34 cellular contexts compared by ENCODE assay signal in genomic region chr20:47110819-47111218, GRCh38.
DNase-seq lines count a peak whose midpoint lies in the region; ATAC-seq, FAIRE-seq and TF ChIP-seq lines count a peak whose summit lies in the region.
"Had no signal": no experiment of that assay in that cellular context is flagged by ENCODE, and none has a peak within 500 bp of the region (broad histone marks: within the 10 kb centered on the region; RNA-seq: fewer than 3 reads in every experiment).

No MANE protein-coding gene starts in this region.

- FAIRE-seq in HepG2 (lab: Jason Lieb, UNC) (no peak), K562 (lab: Jason Lieb, UNC) (no peak)
- FAIRE-seq: A204.1, A549, D721Med had no signal

- 0% methylated on average over 1 of the region's 1 CpG for WGBS in HepG2 (ENCODE audit: low lambda C conversion rate)
- WGBS in right lobe of liver (ENCODE audit: insufficient coverage, low coverage, low lambda C conversion rate, missing lambda C conversion rate) = no CpG with 5 or more reads among the region's 1 CpG
- WGBS in K562 (ENCODE audit: insufficient coverage, low coverage, missing lambda C conversion rate) = 7% methylated on average over 1 of the region's 1 CpG
- WGBS in sigmoid colon, 2 donors = 80 to 82% methylated on average over 1 of the region's 1 CpG

- H3K9me1 ChIP-seq in K562 (ENCODE audit: control insufficient read depth, insufficient read depth, low read length) = no peaks in the 10 kb centered on the region

- H3K79me2 ChIP-seq in HepG2 (ENCODE audit: insufficient read depth, low read length) (no peaks in the 10 kb centered on the region), K562 (ENCODE audit: control insufficient read depth, insufficient read depth, low read length) (no peaks in the 10 kb centered on the region)

- H3K36me3 ChIP-seq in HepG2 (replicated peaks in 1 of 2; ENCODE audit: control insufficient read depth in 1 of 2, insufficient read depth in 2 of 2, low read length in 2 of 2) = no peaks in the 10 kb centered on the region
- no peaks in the 10 kb centered on the region for H3K36me3 ChIP-seq in right lobe of liver
- H3K36me3 ChIP-seq in K562 (ENCODE audit: control insufficient read depth, insufficient read depth, low read length) = no peaks in the 10 kb centered on the region
- H3K36me3 ChIP-seq in sigmoid colon = no peaks in the 10 kb centered on the region
- H3K36me3 ChIP-seq: BE2C, BLaER1 had no signal

- H4K20me1 ChIP-seq in HepG2 (ENCODE audit: insufficient read depth, low read length) (no peaks in the 10 kb centered on the region), K562 (replicated peaks; ENCODE audit: control insufficient read depth, insufficient read depth, low read length) (no peaks in the 10 kb centered on the region; the same call in 1 of the 2 replicates)
- H4K20me1 ChIP-seq: BLaER1; BLaER1 treated with 17β-estradiol and CSF1 and Interleukin-3, amounts not matched to agents 10 nM and 100 nM had no signal

- intact Hi-C loops in HepG2 (cut with micrococcal nuclease; ENCODE audit: unreplicated experiment) = no loop called here
- intact Hi-C loops in right lobe of liver (cut with DNase I) = no loop called here
- intact Hi-C loops in K562 (cut with micrococcal nuclease) = no loop called here
- intact Hi-C loops in sciatic nerve (cut with DNase I) = loop anchor here (5.0 kb wide), 1 partner anchor 1461 kb away; no protein-coding TSS in a partner anchor
- intact Hi-C loops in sigmoid colon (cut with DNase I) = no loop called here

- peaks cover 3 to 16% of the 10 kb centered on the region in 2 experiments; a peak in 3 of 5 replicates for H3K27me3 ChIP-seq in HepG2 (ENCODE audit: control insufficient read depth in 1 of 2, insufficient read depth in 2 of 2, low read length in 2 of 2)
- H3K27me3 ChIP-seq in right lobe of liver = no peaks in the 10 kb centered on the region
- peaks cover 2 to 10% of the 10 kb centered on the region in 2 experiments; a peak in 2 of 5 replicates for H3K27me3 ChIP-seq in K562 (ENCODE audit: control insufficient read depth in 2 of 2, insufficient read depth in 2 of 2, low read length in 2 of 2)
- no peaks in the 10 kb centered on the region for H3K27me3 ChIP-seq in sigmoid colon
- H3K27me3 ChIP-seq: BE2C; BLaER1; BLaER1 treated with 17β-estradiol and CSF1 and Interleukin-3, amounts not matched to agents 10 nM and 100 nM had no signal

- no TSS peak for BruUV-seq in HepG2 (replicated peaks; lab: Mats Ljungman, UMichigan)
- no TSS peak for BruUV-seq in K562 (replicated peaks; lab: Mats Ljungman, UMichigan)

- DNase-seq in HepG2 (ENCODE audit: low spot score) = no peak
- DNase-seq in right lobe of liver = no peak
- DNase-seq in K562 (ENCODE audit: extremely low read depth in 1 of 4, low spot score in 3 of 4) = no peak
- DNase-seq in sciatic nerve (ENCODE audit: low spot score) = peak; percentile 34
- DNase-seq in sigmoid colon = peak; percentile 17
- DNase-seq in GM13977 (ENCODE audit: low spot score) = no peak
- no peak for DNase-seq in NCI-H1092 treated with DMSO at 0.1 percent for 48 hours (lab: John Stamatoyannopoulos, UW)
- DNase-seq: 8988T; ACHN; AML-193; BE2C; C1 segment of cervical spinal cord; Caco-2; Calu3; CD4-positive, alpha-beta memory T cell; CD4-positive, alpha-beta T cell; CD4-positive, CD25-positive, alpha-beta regulatory T cell; CD8-positive, alpha-beta memory T cell; CD8-positive, alpha-beta T cell; COR-L47; DMS 273 treated with DMSO at 0.1 percent for 48 hours; DMS153; DMS79; DMS79 treated with DMSO at 0.1 percent for 48 hours; DND-41; EL had no signal

- POLR2A ChIA-PET in HepG2 (lab: Yijun Ruan, JAX) = no interaction called here
- POLR2A ChIA-PET in K562 (lab: Yijun Ruan, JAX) = no interaction called here

- CTCF ChIA-PET in HepG2 (lab: Yijun Ruan, JAX; ENCODE audit: low intra/inter-chr PET ratio, low total read pairs) = no interaction called here
- CTCF ChIA-PET in K562 (lab: Yijun Ruan, JAX; ENCODE audit: low intra/inter-chr PET ratio) = no interaction called here

- TF ChIP-seq EP300 in HepG2 (IDR thresholded peaks at IDR 0.05; ENCODE audit: low read depth in 2 of 2, low read length in 2 of 2) = no peak
- no peak for TF ChIP-seq EP300 in HepG2 (CRISPR knock-in tag; IDR thresholded peaks at IDR 0.05; ENCODE audit: borderline replicate concordance)
- TF ChIP-seq EP300 in K562 (IDR thresholded peaks at IDR 0.05; ENCODE audit: low read length) = no peak
- TF ChIP-seq EP300 in sigmoid colon (IDR thresholded peaks at IDR 0.05) = no peak

- ATAC-seq in HepG2 (no peak), right lobe of liver (no peak), K562 (no peak), sciatic nerve (no peak), GM19395 (IDR thresholded peaks at IDR 0.05; ENCODE audit: unreplicated experiment) (no peak)
- ATAC-seq: A549; CD8-positive, alpha-beta T cell had no signal

- TF ChIP-seq POLR2A in HepG2 (IDR thresholded peaks at IDR 0.05; ENCODE audit: insufficient read depth in 1 of 2, low read depth in 2 of 2, low read length in 2 of 2) (no peak), right lobe of liver (IDR thresholded peaks at IDR 0.05) (no peak), K562 (conservative IDR thresholded peaks at IDR 0.05) (no peak), sigmoid colon (IDR thresholded peaks at IDR 0.05) (no peak)

- TF ChIP-seq CTCF in HepG2 (CRISPR knock-in tag; IDR thresholded peaks at IDR 0.05) (no peak), right lobe of liver (IDR thresholded peaks at IDR 0.05) (no peak), K562 (IDR thresholded peaks at IDR 0.05 in 2 of 3, conservative IDR thresholded peaks at IDR 0.05 in 1 of 3; ENCODE audit: insufficient read depth in 2 of 3, low read depth in 1 of 3, low read length in 3 of 3) (no peak), sigmoid colon (IDR thresholded peaks at IDR 0.05) (no peak), GM13977 (IDR thresholded peaks at IDR 0.05; ENCODE audit: extremely low read depth, insufficient read depth, missing control alignments) (no peak)

- no peak overlapping the region for H3K9ac ChIP-seq in HepG2 (ENCODE audit: insufficient read depth, low read depth, low read length)
- H3K9ac ChIP-seq in K562 (ENCODE audit: insufficient read depth in 1 of 2, low read depth in 2 of 2, low read length in 2 of 2) = no peak overlapping the region
- H3K9ac ChIP-seq: BLaER1; BLaER1 treated with 17β-estradiol and CSF1 and Interleukin-3, amounts not matched to agents 10 nM and 100 nM had no signal

- H3K4me3 ChIP-seq in HepG2 (replicated peaks in 1 of 3; ENCODE audit: insufficient read depth in 1 of 3, low read depth in 2 of 3, low read length in 3 of 3) (no peak overlapping the region), right lobe of liver (no peak overlapping the region), K562 (no peak overlapping the region), sigmoid colon (no peak overlapping the region)
- H3K4me3 ChIP-seq: A549; BLaER1; BLaER1 treated with 17β-estradiol and CSF1 and Interleukin-3, amounts not matched to agents 10 nM and 100 nM had no signal

- in situ Hi-C loops in HepG2 (cut with HindIII; ENCODE audit: extremely low pct_ligation_motif_present, low pct_unique_long_range_greater_than_20kb) = no loop called here
- in situ Hi-C loops in K562 (cut with MboI) = no loop called here
- in situ Hi-C loops in GM13977 (cut with MboI; ENCODE audit: low pct_unique_long_range_greater_than_20kb, low sequenced_read_pairs, unreplicated experiment) = no loop called here

- H3K4me1 ChIP-seq in HepG2 (ENCODE audit: insufficient read depth, low read length) (no peaks in the 10 kb centered on the region), right lobe of liver (no peaks in the 10 kb centered on the region), K562 (replicated peaks in 1 of 2; ENCODE audit: control insufficient read depth in 2 of 2, insufficient read depth in 2 of 2, low read length in 2 of 2) (no peaks in the 10 kb centered on the region), sigmoid colon (no peaks in the 10 kb centered on the region)
- H3K4me1 ChIP-seq: BE2C, BLaER1, Caco-2 had no signal

- H3K9me3 ChIP-seq in HepG2 (ENCODE audit: low read length) (peaks cover 15% of the 10 kb centered on the region), right lobe of liver (peaks cover 0 to 8% (median 0%) of the 10 kb centered on the region in 4 donors), K562 (replicated peaks; ENCODE audit: control insufficient read depth, insufficient read depth, low read depth, low read length) (no peaks in the 10 kb centered on the region; the same call in 1 of the 2 replicates), sigmoid colon (peaks cover 0 to 11% (median 8%) of the 10 kb centered on the region in 4 donors)

- H3K4me2 ChIP-seq in HepG2 (ENCODE audit: low read depth, low read length) = no peak overlapping the region
- no peak overlapping the region for H3K4me2 ChIP-seq in K562 (ENCODE audit: insufficient read depth, low read length)
- H3K4me2 ChIP-seq: A549; BLaER1; BLaER1 treated with 17β-estradiol and CSF1 and Interleukin-3, amounts not matched to agents 10 nM and 100 nM had no signal

- TF ChIP-seq RAD21 in HepG2 (CRISPR knock-in tag; IDR thresholded peaks at IDR 0.05) (no peak), K562 (CRISPR knock-in tag; conservative IDR thresholded peaks at IDR 0.05 in 1 of 2, IDR thresholded peaks at IDR 0.05 in 1 of 2) (no peak)

- H3K27ac ChIP-seq in HepG2 (ENCODE audit: extremely low read length, insufficient read depth, low read length) (no peak overlapping the region), right lobe of liver (no peak overlapping the region), K562 (ENCODE audit: extremely low read depth, low read depth, low read length) (no peak overlapping the region), sigmoid colon (no peak overlapping the region)
- H3K27ac ChIP-seq: 22Rv1; A549; BLaER1; BLaER1 treated with 17β-estradiol and CSF1 and Interleukin-3, amounts not matched to agents 10 nM and 100 nM; C4-2B had no signal

- no peak overlapping the region for H2AFZ ChIP-seq in HepG2 (ENCODE audit: low read length)
- H2AFZ ChIP-seq in K562 (ENCODE audit: low read depth, low read length) = no peak overlapping the region

TF ChIP-seq in HepG2, 621 proteins besides CTCF, POLR2A, EP300 and RAD21:
- peak; percentile 96; the same call in 1 of the 2 replicates for TF ChIP-seq ZFP1 (CRISPR knock-in tag; IDR thresholded peaks at IDR 0.05)
- TF ChIP-seq ZNF484 (CRISPR knock-in tag; IDR thresholded peaks at IDR 0.05; ENCODE audit: borderline replicate concordance, low read depth) = no peak

TF ChIP-seq in K562, 482 proteins besides CTCF, POLR2A, EP300 and RAD21 (continues in another document):
- no peak for TF ChIP-seq RBM17 (IDR thresholded peaks at IDR 0.05; ENCODE audit: borderline replicate concordance, low read depth, low read length)
- TF ChIP-seq ZFP1 (CRISPR knock-in tag; IDR thresholded peaks at IDR 0.05) = peak; percentile 67

Comparison
In these comparisons a context has a peak if more than half of its experiments do, and no peak if none do; other contexts are left out.
1. DNase-seq: peak in sciatic nerve (single experiment) and sigmoid colon (single experiment); none in HepG2 (single experiment), right lobe of liver (0 of 3), K562 (0 of 4), GM13977 (single experiment) and NCI-H1092 treated with DMSO at 0.1 percent for 48 hours (single experiment).
2. Of the 241 proteins assayed by ChIP-seq in both HepG2 and K562: peak only in HepG2: none; only in K562: none; in both: ZFP1; in neither: 240.